22 cellular contexts compared by ENCODE assay signal in genomic region chr3:179723617-179724016, GRCh38.
A peak's percentile ranks its signal among the peaks of the same experiment; 100 is the strongest.
DNase-seq lines count a peak whose midpoint lies in the region; ATAC-seq lines count a peak whose summit lies in the region.
"Had no signal": no experiment of that assay in that cellular context is flagged by ENCODE, and none has a peak within 500 bp of the region (broad histone marks: within the 10 kb centered on the region; RNA-seq: fewer than 3 reads in every experiment).

No MANE protein-coding gene starts in this region.

- no peaks in the 10 kb centered on the region for H3K9me3 Mint-ChIP-seq in activated CD4-positive, alpha-beta memory T cell treated with anti-CD3 and anti-CD28 coated beads for 36 hours
- H3K9me3 Mint-ChIP-seq in activated CD4-positive, alpha-beta memory T cell treated with anti-CD3 and anti-CD28 coated beads, Interleukin-2, amount 10 ng/mL, durations not matched to agents 7 days and 5 days, result no peaks in the 10 kb centered on the region
- H3K9me3 Mint-ChIP-seq in stimulated activated effector memory CD8-positive, alpha-beta T cell treated with anti-CD3 and anti-CD28 coated beads, Interleukin-12 subunit alpha, Interleukin-12 subunit beta, amount 100 ng/mL, for 72 hours, result no peaks in the 10 kb centered on the region
- H3K9me3 Mint-ChIP-seq in activated CD8-positive, alpha-beta T cell treated with anti-CD3 and anti-CD28 coated beads, Interleukin-2, amount 10 ng/mL, durations not matched to agents 7 days and 5 days (ENCODE audit: insufficient read depth), result no peaks in the 10 kb centered on the region
- H3K9me3 Mint-ChIP-seq: CD4-positive, alpha-beta T cell; CD8-positive, alpha-beta memory T cell had no signal

- H3K36me3 Mint-ChIP-seq in activated CD4-positive, alpha-beta memory T cell treated with anti-CD3 and anti-CD28 coated beads for 36 hours, result peaks cover 23% of the 10 kb centered on the region
- peaks cover 15% of the 10 kb centered on the region for H3K36me3 Mint-ChIP-seq in activated CD4-positive, alpha-beta memory T cell treated with anti-CD3 and anti-CD28 coated beads, Interleukin-2, amount 10 ng/mL, durations not matched to agents 7 days and 5 days (ENCODE audit: low read depth)
- H3K36me3 Mint-ChIP-seq in stimulated activated effector memory CD8-positive, alpha-beta T cell treated with anti-CD3 and anti-CD28 coated beads, Interleukin-12 subunit alpha, Interleukin-12 subunit beta, amount 100 ng/mL, for 72 hours, result peaks cover 2% of the 10 kb centered on the region
- peaks cover 10% of the 10 kb centered on the region for H3K36me3 Mint-ChIP-seq in activated CD8-positive, alpha-beta T cell treated with anti-CD3 and anti-CD28 coated beads, Interleukin-2, amount 10 ng/mL, durations not matched to agents 7 days and 5 days (ENCODE audit: low read depth)

- peak; percentile 51 for ATAC-seq in stimulated activated effector memory CD8-positive, alpha-beta T cell treated with anti-CD3 and anti-CD28 coated beads, Interleukin-12 subunit alpha, Interleukin-12 subunit beta, amount 100 ng/mL, for 72 hours
- no peak for ATAC-seq in activated CD8-positive, alpha-beta T cell treated with anti-CD3 and anti-CD28 coated beads, Interleukin-2, amount 10 ng/mL, durations not matched to agents 7 days and 5 days
- ATAC-seq: A549, GM12878 had no signal

- POLR2A ChIA-PET in activated CD4-positive, alpha-beta memory T cell treated with anti-CD3 and anti-CD28 coated beads for 36 hours (lab: Charles Lee), result no interaction called here
- POLR2A ChIA-PET in activated CD4-positive, alpha-beta memory T cell treated with anti-CD3 and anti-CD28 coated beads, Interleukin-2, amount 10 ng/mL, durations not matched to agents 7 days and 5 days (lab: Charles Lee), result no interaction called here
- POLR2A ChIA-PET in activated CD8-positive, alpha-beta T cell treated with anti-CD3 and anti-CD28 coated beads, Interleukin-2, amount 10 ng/mL, durations not matched to agents 7 days and 5 days (lab: Charles Lee), result no interaction called here

- peak; percentile 19 for DNase-seq in activated CD4-positive, alpha-beta memory T cell treated with anti-CD3 and anti-CD28 coated beads for 36 hours
- no peak for DNase-seq in activated CD4-positive, alpha-beta memory T cell treated with anti-CD3 and anti-CD28 coated beads, Interleukin-2, amount 10 ng/mL, durations not matched to agents 7 days and 5 days
- peak; percentile 5 for DNase-seq in stimulated activated CD4-positive, alpha-beta T cell treated with anti-CD3 and anti-CD28 coated beads, Interleukin-1b, Interleukin-23, amount 100 ng/mL, for 48 hours
- no peak for DNase-seq in stimulated activated CD4-positive, alpha-beta T cell treated with anti-CD3 and anti-CD28 coated beads, Interleukin-12 subunit alpha, Interleukin-12 subunit beta, amount 100 ng/mL, for 4 hours
- no peak for DNase-seq in stimulated activated effector memory CD8-positive, alpha-beta T cell treated with anti-CD3 and anti-CD28 coated beads, Interleukin-12 subunit alpha, Interleukin-12 subunit beta, amount 100 ng/mL, for 72 hours (ENCODE audit: low spot score in 2 of 2)
- no peak for DNase-seq in activated CD8-positive, alpha-beta T cell treated with anti-CD3 and anti-CD28 coated beads, Interleukin-2, amount 10 ng/mL, durations not matched to agents 7 days and 5 days
- DNase-seq: 8988T; ACHN; AML-193; BE2C; CD4-positive, alpha-beta T cell; CD8-positive, alpha-beta memory T cell; DMS 273 treated with DMSO at 0.1 percent for 48 hours; DMS79; EL; GDM1; GM23248; H7; HCEC 1CT had no signal

- peaks cover 3% of the 10 kb centered on the region for H3K4me1 Mint-ChIP-seq in activated CD4-positive, alpha-beta memory T cell treated with anti-CD3 and anti-CD28 coated beads for 36 hours (ENCODE audit: low read depth)
- H3K4me1 Mint-ChIP-seq in activated CD4-positive, alpha-beta memory T cell treated with anti-CD3 and anti-CD28 coated beads, Interleukin-2, amount 10 ng/mL, durations not matched to agents 7 days and 5 days, result no peaks in the 10 kb centered on the region
- H3K4me1 Mint-ChIP-seq in stimulated activated effector memory CD8-positive, alpha-beta T cell treated with anti-CD3 and anti-CD28 coated beads, Interleukin-12 subunit alpha, Interleukin-12 subunit beta, amount 100 ng/mL, for 72 hours, result no peaks in the 10 kb centered on the region
- H3K4me1 Mint-ChIP-seq in activated CD8-positive, alpha-beta T cell treated with anti-CD3 and anti-CD28 coated beads, Interleukin-2, amount 10 ng/mL, durations not matched to agents 7 days and 5 days (ENCODE audit: low read depth), result no peaks in the 10 kb centered on the region
- H3K4me1 Mint-ChIP-seq: CD8-positive, alpha-beta memory T cell had no signal

- H3K27ac Mint-ChIP-seq in activated CD4-positive, alpha-beta memory T cell treated with anti-CD3 and anti-CD28 coated beads for 36 hours, result no peak overlapping the region
- H3K27ac Mint-ChIP-seq in activated CD4-positive, alpha-beta memory T cell treated with anti-CD3 and anti-CD28 coated beads, Interleukin-2, amount 10 ng/mL, durations not matched to agents 7 days and 5 days, result no peak overlapping the region
- H3K27ac Mint-ChIP-seq in stimulated activated effector memory CD8-positive, alpha-beta T cell treated with anti-CD3 and anti-CD28 coated beads, Interleukin-12 subunit alpha, Interleukin-12 subunit beta, amount 100 ng/mL, for 72 hours, result no peak overlapping the region
- H3K27ac Mint-ChIP-seq in activated CD8-positive, alpha-beta T cell treated with anti-CD3 and anti-CD28 coated beads, Interleukin-2, amount 10 ng/mL, durations not matched to agents 7 days and 5 days, result no peak overlapping the region
- H3K27ac Mint-ChIP-seq: CD4-positive, alpha-beta T cell; CD8-positive, alpha-beta memory T cell had no signal

- intact Hi-C loops in activated CD4-positive, alpha-beta memory T cell treated with anti-CD3 and anti-CD28 coated beads for 36 hours (cut with micrococcal nuclease), result no loop called here

- CTCF ChIA-PET in activated CD4-positive, alpha-beta memory T cell treated with anti-CD3 and anti-CD28 coated beads for 36 hours (lab: Charles Lee), result no interaction called here
- CTCF ChIA-PET in activated CD4-positive, alpha-beta memory T cell treated with anti-CD3 and anti-CD28 coated beads, Interleukin-2, amount 10 ng/mL, durations not matched to agents 7 days and 5 days (lab: Charles Lee), result no interaction called here
- CTCF ChIA-PET in activated CD8-positive, alpha-beta T cell treated with anti-CD3 and anti-CD28 coated beads, Interleukin-2, amount 10 ng/mL, durations not matched to agents 7 days and 5 days (lab: Charles Lee), result no interaction called here

- no peak overlapping the region for H3K4me3 Mint-ChIP-seq in activated CD4-positive, alpha-beta memory T cell treated with anti-CD3 and anti-CD28 coated beads for 36 hours
- H3K4me3 Mint-ChIP-seq in activated CD4-positive, alpha-beta memory T cell treated with anti-CD3 and anti-CD28 coated beads, Interleukin-2, amount 10 ng/mL, durations not matched to agents 7 days and 5 days, result no peak overlapping the region
- H3K4me3 Mint-ChIP-seq in stimulated activated effector memory CD8-positive, alpha-beta T cell treated with anti-CD3 and anti-CD28 coated beads, Interleukin-12 subunit alpha, Interleukin-12 subunit beta, amount 100 ng/mL, for 72 hours, result no peak overlapping the region
- no peak overlapping the region for H3K4me3 Mint-ChIP-seq in activated CD8-positive, alpha-beta T cell treated with anti-CD3 and anti-CD28 coated beads, Interleukin-2, amount 10 ng/mL, durations not matched to agents 7 days and 5 days
- H3K4me3 Mint-ChIP-seq: CD14-positive monocyte; CD4-positive, alpha-beta T cell; CD8-positive, alpha-beta memory T cell had no signal

- no peaks in the 10 kb centered on the region for H3K27me3 Mint-ChIP-seq in activated CD4-positive, alpha-beta memory T cell treated with anti-CD3 and anti-CD28 coated beads for 36 hours
- no peaks in the 10 kb centered on the region for H3K27me3 Mint-ChIP-seq in activated CD4-positive, alpha-beta memory T cell treated with anti-CD3 and anti-CD28 coated beads, Interleukin-2, amount 10 ng/mL, durations not matched to agents 7 days and 5 days
- no peaks in the 10 kb centered on the region for H3K27me3 Mint-ChIP-seq in activated CD8-positive, alpha-beta T cell treated with anti-CD3 and anti-CD28 coated beads, Interleukin-2, amount 10 ng/mL, durations not matched to agents 7 days and 5 days (ENCODE audit: low read depth)
- H3K27me3 Mint-ChIP-seq: CD4-positive, alpha-beta T cell; CD8-positive, alpha-beta memory T cell had no signal

Comparison
In these comparisons a context has a peak if more than half of its experiments do, and no peak if none do; other contexts are left out.
1. DNase-seq: peak in activated CD4-positive, alpha-beta memory T cell treated with anti-CD3 and anti-CD28 coated beads for 36 hours (single experiment) and stimulated activated CD4-positive, alpha-beta T cell treated with anti-CD3 and anti-CD28 coated beads, Interleukin-1b, Interleukin-23, amount 100 ng/mL, for 48 hours (single experiment); none in activated CD4-positive, alpha-beta memory T cell treated with anti-CD3 and anti-CD28 coated beads, Interleukin-2, amount 10 ng/mL, durations not matched to agents 7 days and 5 days (single experiment), stimulated activated CD4-positive, alpha-beta T cell treated with anti-CD3 and anti-CD28 coated beads, Interleukin-12 subunit alpha, Interleukin-12 subunit beta, amount 100 ng/mL, for 4 hours (single experiment), stimulated activated effector memory CD8-positive, alpha-beta T cell treated with anti-CD3 and anti-CD28 coated beads, Interleukin-12 subunit alpha, Interleukin-12 subunit beta, amount 100 ng/mL, for 72 hours (0 of 2) and activated CD8-positive, alpha-beta T cell treated with anti-CD3 and anti-CD28 coated beads, Interleukin-2, amount 10 ng/mL, durations not matched to agents 7 days and 5 days (single experiment).